10 cellular contexts compared by ENCODE assay signal in the genomic region with DNA sequence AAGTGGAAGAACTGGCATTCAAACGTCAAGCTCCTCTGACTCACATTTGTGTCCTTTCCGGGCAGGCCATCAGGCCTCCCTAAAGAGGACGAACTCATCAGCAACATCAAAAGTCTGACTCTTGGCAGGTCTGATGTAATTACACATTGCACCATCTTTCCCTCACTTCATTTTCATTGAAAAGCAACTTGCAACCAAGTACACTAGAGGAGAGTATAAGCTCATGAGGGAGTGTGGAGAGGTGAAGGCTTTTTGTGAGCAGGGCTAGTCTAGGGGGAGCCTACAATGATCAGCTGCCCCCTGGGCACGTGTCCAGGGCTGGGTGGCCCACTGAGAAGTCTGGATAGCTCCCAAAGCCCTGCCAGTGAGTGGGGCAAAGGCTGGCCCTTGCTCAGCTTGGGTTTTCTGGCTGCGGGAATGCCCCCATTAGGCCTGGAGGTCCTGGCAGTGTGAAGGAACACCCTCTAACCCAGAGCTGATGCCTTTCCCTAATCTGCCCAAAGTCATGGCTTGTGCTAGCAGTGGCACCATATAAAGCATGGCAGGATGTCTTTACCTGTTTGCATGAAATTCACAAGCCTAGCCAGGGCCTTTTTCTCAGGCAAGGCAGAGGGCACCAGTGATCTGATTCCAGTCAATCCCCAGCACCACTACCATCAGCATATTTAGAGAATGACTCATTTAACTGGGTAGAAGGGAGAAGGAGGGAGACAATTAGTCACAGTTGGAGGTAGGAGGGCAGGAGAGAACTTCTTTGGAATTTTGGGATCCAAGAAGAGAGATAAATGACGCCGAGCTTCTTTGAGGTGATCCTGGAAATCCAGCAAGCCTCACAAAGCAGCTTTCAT. TPM values are rescaled to one million over a fixed set of nuclear protein-coding genes. Genes with fewer than 3 reads are reported as not detected.
DNase-seq lines count a peak whose midpoint lies in the region; ATAC-seq, FAIRE-seq and TF ChIP-seq lines count a peak whose summit lies in the region.
"Had no signal": no experiment of that assay in that cellular context is flagged by ENCODE, and none has a peak within 500 bp of the region (broad histone marks: within the 10 kb centered on the region; RNA-seq: fewer than 3 reads in every experiment).

No MANE protein-coding gene starts in this region.

- no peak for TF ChIP-seq CTCF in A673 (conservative IDR thresholded peaks at IDR 0.05; ENCODE audit: low read depth, low read length)

- no peak overlapping the region for H3K4me3 ChIP-seq in A673 (ENCODE audit: low read depth, low read length, poor library complexity, severe bottlenecking)

- H3K27ac ChIP-seq in A673 (ENCODE audit: low read depth, low read length, poor library complexity, severe bottlenecking), result no peak overlapping the region

- intact Hi-C loops in A673 (cut with micrococcal nuclease; ENCODE audit: unreplicated experiment), result loop anchor here (5.0 kb wide), 1 partner anchor 206 kb away; no protein-coding TSS in a partner anchor

- DNase-seq in A673 (ENCODE audit: low spot score) (peak; percentile 70), HTR-8/SVneo (ENCODE audit: insufficient read length, low spot score) (peak; percentile 91), astrocyte of the hippocampus (ENCODE audit: low read depth, low spot score) (peak; percentile 82), iPS-NIHi7 (ENCODE audit: extremely low spot score) (peak; percentile 71)
- DNase-seq: activated B cell treated with CpG ODN at 0.5 μM for 24 hours had no signal

- no peaks in the 10 kb centered on the region for H3K36me3 ChIP-seq in A673 (ENCODE audit: insufficient read depth, low read length, poor library complexity, severe bottlenecking)

- peaks cover 22% of the 10 kb centered on the region for H3K4me1 ChIP-seq in A673 (ENCODE audit: insufficient read depth, low read length, poor library complexity, severe bottlenecking)

- no TSS peak for BruUV-seq in A673 (replicated peaks; lab: Mats Ljungman, UMichigan)

- FAIRE-seq in HTR-8/SVneo (lab: Jason Lieb, UNC), result peak; percentile 69

- POLR2A ChIA-PET in A673 (lab: Charles Lee; ENCODE audit: low non-redundant PET), result no interaction called here

- H3K9me3 ChIP-seq in A673 (ENCODE audit: low read depth, low read length, poor library complexity, severe bottlenecking), result no peaks in the 10 kb centered on the region

- no peak for ATAC-seq in HG02763 (IDR thresholded peaks at IDR 0.05; ENCODE audit: unreplicated experiment)
- no peak for ATAC-seq in GM21576 (IDR thresholded peaks at IDR 0.05; ENCODE audit: unreplicated experiment)
- no peak for ATAC-seq in HG03135 (IDR thresholded peaks at IDR 0.05; ENCODE audit: unreplicated experiment)
- no peak for ATAC-seq in HG03139 (IDR thresholded peaks at IDR 0.05; ENCODE audit: unreplicated experiment)

- no peaks in the 10 kb centered on the region for H3K27me3 ChIP-seq in A673 (replicated peaks; ENCODE audit: insufficient read depth, low read depth, low read length, poor library complexity)

- CTCF ChIA-PET in A673 (lab: Charles Lee), result interaction anchor here (0.6 to 1.6 kb wide), 5 partner anchors 9 to 457 kb away, joined by 3 to 13 read pairs (median 4); a partner anchor contains a TSS

RNA-seq across cellular contexts. Expression of a gene that starts 8.5 kb away (rescaled TPM):
- 1.2 and 2.4 TPM in 2 replicates for total RNA-seq in A673 (2021)
- total RNA-seq: activated B cell treated with CpG ODN at 0.5 μM for 24 hours, neural crest cell had no signal

RNA-seq across cellular contexts. Expression of a gene that starts 49.3 kb away (rescaled TPM):
- not detected in 2 replicates for total RNA-seq in A673 (2021)
- total RNA-seq: activated B cell treated with CpG ODN at 0.5 μM for 24 hours, neural crest cell had no signal
